8 cellular contexts compared by ENCODE assay signal in the genomic region with DNA sequence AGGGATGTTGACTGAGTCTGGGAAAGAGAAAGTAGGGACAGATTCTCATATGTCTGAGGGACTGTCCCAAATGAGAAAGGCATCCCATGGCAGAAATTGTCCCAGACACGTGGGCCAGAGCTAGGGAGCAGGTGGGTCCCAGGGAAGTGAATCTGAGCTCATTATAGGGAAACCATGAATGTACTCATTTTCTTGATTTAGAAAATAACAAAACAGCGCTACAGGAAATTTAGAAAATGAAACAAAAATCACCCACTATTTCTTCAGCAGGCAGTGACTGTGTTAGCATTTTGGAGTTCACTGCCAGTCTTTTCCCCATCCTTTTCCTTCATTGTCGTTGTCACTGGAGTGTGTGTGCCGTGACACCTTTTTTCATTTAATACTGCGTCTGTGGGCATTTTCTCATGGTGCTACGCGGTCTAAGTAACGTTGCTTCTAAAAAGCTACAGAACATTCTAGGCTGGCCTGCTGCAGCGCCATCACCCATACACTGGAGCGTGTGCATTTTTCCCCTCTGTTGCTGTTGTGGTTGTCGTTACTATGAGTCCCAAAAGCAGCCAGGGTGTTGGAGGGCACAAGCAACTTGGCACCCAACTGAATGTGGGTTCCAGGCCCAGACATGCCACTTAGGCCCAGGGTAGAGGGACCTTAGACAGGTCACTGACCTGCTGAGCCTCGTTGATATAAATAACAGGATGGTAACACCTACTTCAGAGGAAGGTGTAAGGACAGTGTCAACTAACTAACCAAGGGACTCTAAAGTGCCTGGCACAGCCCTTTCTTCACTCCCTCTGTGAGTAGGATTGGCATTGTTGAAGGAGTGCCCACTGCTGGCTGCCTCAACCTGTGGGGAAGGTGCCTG. TPM values are rescaled to one million over a fixed set of nuclear protein-coding genes. Genes with fewer than 3 reads are reported as not detected.
DNase-seq lines count a peak whose midpoint lies in the region; ATAC-seq, FAIRE-seq and TF ChIP-seq lines count a peak whose summit lies in the region.

No MANE protein-coding gene starts in this region.

- no peaks in the 10 kb centered on the region for H3K27me3 Mint-ChIP-seq in activated T-cell treated with anti-CD3 and anti-CD28 coated beads, Interleukin-2, amount 50 U/mL, for 4 hours (ENCODE audit: low read depth)
- no peaks in the 10 kb centered on the region for H3K27me3 Mint-ChIP-seq in type B pancreatic cell

- no peaks in the 10 kb centered on the region for H3K9me3 ChIP-seq in right lobe of liver

- peak overlapping the region in 1 of 3 donors; percentile 66 for H3K4me3 ChIP-seq in right lobe of liver

- H3K36me3 ChIP-seq in right lobe of liver, result no peaks in the 10 kb centered on the region

- H3K27me3 ChIP-seq in right lobe of liver, result no peaks in the 10 kb centered on the region

- H3K27ac Mint-ChIP-seq in activated naive CD4-positive, alpha-beta T cell treated with anti-CD3 and anti-CD28 coated beads, Interleukin-2, amount 50 U/mL, for 72 hours, result peak overlapping the region; percentile 94 to 99
- no peak overlapping the region for H3K27ac Mint-ChIP-seq in type B pancreatic cell

- DNase-seq in activated T-cell treated with anti-CD3 and anti-CD28 coated beads, Interleukin-2, amount 50 U/mL, for 4 hours, result no peak
- no peak for DNase-seq in activated T-cell treated with anti-CD3 and anti-CD28 coated beads, Interleukin-2, amount 50 U/mL, for 1 hour
- no peak for DNase-seq in activated naive CD4-positive, alpha-beta T cell treated with anti-CD3 and anti-CD28 coated beads, Interleukin-2, amount 50 U/mL, for 72 hours (ENCODE audit: low spot score in 2 of 2)
- DNase-seq in right lobe of liver, result no peak
- DNase-seq in type B pancreatic cell (ENCODE audit: extremely low spot score, unreplicated experiment), result no peak
- no peak for DNase-seq in 8988T
- no peak for DNase-seq in urothelium cell line (ENCODE audit: low spot score)

- TF ChIP-seq CTCF in right lobe of liver (IDR thresholded peaks at IDR 0.05) (no peak), type B pancreatic cell (conservative IDR thresholded peaks at IDR 0.05) (no peak)

- H3K27ac ChIP-seq in right lobe of liver, result peak overlapping the region; percentile 21 to 81 (median 55)

- peaks cover 74% of the 10 kb centered on the region for H3K4me1 Mint-ChIP-seq in activated T-cell treated with anti-CD3 and anti-CD28 coated beads, Interleukin-2, amount 50 U/mL, for 4 hours (ENCODE audit: low read depth)
- peaks cover 58% of the 10 kb centered on the region for H3K4me1 Mint-ChIP-seq in type B pancreatic cell (ENCODE audit: unreplicated experiment)

- FAIRE-seq in urothelium cell line (lab: Jason Lieb, UNC), result no peak

- no peak for TF ChIP-seq POLR2A in right lobe of liver (IDR thresholded peaks at IDR 0.05)

- H3K4me3 Mint-ChIP-seq in activated T-cell treated with anti-CD3 and anti-CD28 coated beads, Interleukin-2, amount 50 U/mL, for 4 hours, result peak overlapping the region; percentile 91
- peak overlapping the region; percentile 79 for H3K4me3 Mint-ChIP-seq in type B pancreatic cell

- H3K36me3 Mint-ChIP-seq in activated T-cell treated with anti-CD3 and anti-CD28 coated beads, Interleukin-2, amount 50 U/mL, for 4 hours (ENCODE audit: insufficient read depth), result peaks cover 11% of the 10 kb centered on the region
- peaks cover 50 to 79% of the 10 kb centered on the region in 2 donors for H3K36me3 Mint-ChIP-seq in activated naive CD4-positive, alpha-beta T cell treated with anti-CD3 and anti-CD28 coated beads, Interleukin-2, amount 50 U/mL, for 72 hours
- H3K36me3 Mint-ChIP-seq in type B pancreatic cell, result no peaks in the 10 kb centered on the region

- H3K4me1 ChIP-seq in right lobe of liver, result peaks cover 0 to 75% (median 44%) of the 10 kb centered on the region in 4 donors

- 46% methylated on average over 12 of the region's 12 CpGs for WGBS in right lobe of liver (ENCODE audit: insufficient coverage, low coverage, low lambda C conversion rate, missing lambda C conversion rate)

- H3K9me3 Mint-ChIP-seq in activated T-cell treated with anti-CD3 and anti-CD28 coated beads, Interleukin-2, amount 50 U/mL, for 4 hours, result no peaks in the 10 kb centered on the region
- H3K9me3 Mint-ChIP-seq in activated naive CD4-positive, alpha-beta T cell treated with anti-CD3 and anti-CD28 coated beads, Interleukin-2, amount 50 U/mL, for 72 hours, result no peaks in the 10 kb centered on the region
- H3K9me3 Mint-ChIP-seq in type B pancreatic cell, result no peaks in the 10 kb centered on the region

- intact Hi-C loops in right lobe of liver (cut with DNase I), result no loop called here

- ATAC-seq in activated T-cell treated with anti-CD3 and anti-CD28 coated beads, Interleukin-2, amount 50 U/mL, for 4 hours, result no peak
- ATAC-seq in activated naive CD4-positive, alpha-beta T cell treated with anti-CD3 and anti-CD28 coated beads, Interleukin-2, amount 50 U/mL, for 72 hours, result no peak
- ATAC-seq in right lobe of liver (no peak), GM21360 (IDR thresholded peaks at IDR 0.05; ENCODE audit: unreplicated experiment) (no peak)

RNA-seq across cellular contexts. Expression of gene CSK, which starts 3.2 kb away (rescaled TPM):
- total RNA-seq in activated T-cell treated with anti-CD3 and anti-CD28 coated beads, Interleukin-2, amount 50 U/mL, for 4 hours, result 100 to 1,000 TPM; 368 to 412 (median 397) TPM
- total RNA-seq in activated naive CD4-positive, alpha-beta T cell treated with anti-CD3 and anti-CD28 coated beads, Interleukin-2, amount 50 U/mL, for 72 hours, result 100 to 1,000 TPM; 231 to 297 TPM
- total RNA-seq in right lobe of liver (10 to 100 TPM; 22.2 to 50.9 (median 32.7) TPM), type B pancreatic cell (ENCODE audit: low replicate concordance) (77.4 and 102 TPM in 2 replicates)

RNA-seq across cellular contexts. Expression of gene LMAN1L, which starts 27.6 kb away (rescaled TPM):
- total RNA-seq in activated T-cell treated with anti-CD3 and anti-CD28 coated beads, Interleukin-2, amount 50 U/mL, for 4 hours, result under 1 TPM; 0.30 to 0.55 (median 0.40) TPM
- 1 to 10 TPM in 1 of 2 donors, under 1 TPM in 1; 0.27 to 1.1 TPM for total RNA-seq in activated naive CD4-positive, alpha-beta T cell treated with anti-CD3 and anti-CD28 coated beads, Interleukin-2, amount 50 U/mL, for 72 hours
- total RNA-seq in right lobe of liver (not detected), type B pancreatic cell (ENCODE audit: low replicate concordance) (not detected in 2 replicates)

RNA-seq across cellular contexts. Expression of gene CYP1A2, which starts 36.4 kb away (rescaled TPM):
- under 1 TPM in 1 of 3 donors, not detected in 2; 0.08 TPM for total RNA-seq in activated T-cell treated with anti-CD3 and anti-CD28 coated beads, Interleukin-2, amount 50 U/mL, for 4 hours
- total RNA-seq in activated naive CD4-positive, alpha-beta T cell treated with anti-CD3 and anti-CD28 coated beads, Interleukin-2, amount 50 U/mL, for 72 hours, result not detected
- 100 to 1,000 TPM in 2 of 6 experiments, 10 to 100 TPM in 2, 1 to 10 TPM in 1, under 1 TPM in 1; 0.81 to 235 (median 65.0) TPM for total RNA-seq in right lobe of liver
- total RNA-seq in type B pancreatic cell (ENCODE audit: low replicate concordance), result 1.6 TPM in 1 of 2 replicates, not detected in the other

RNA-seq across cellular contexts. Expression of gene CPLX3, which starts 41.3 kb away (rescaled TPM):
- total RNA-seq in activated T-cell treated with anti-CD3 and anti-CD28 coated beads, Interleukin-2, amount 50 U/mL, for 4 hours, result under 1 TPM in 2 of 3 donors, not detected in 1; 0.23 to 0.32 TPM
- total RNA-seq in activated naive CD4-positive, alpha-beta T cell treated with anti-CD3 and anti-CD28 coated beads, Interleukin-2, amount 50 U/mL, for 72 hours, result under 1 TPM in 1 of 2 donors, not detected in 1; 0.25 TPM
- total RNA-seq in right lobe of liver (not detected), type B pancreatic cell (ENCODE audit: low replicate concordance) (not detected in 2 replicates)

RNA-seq across cellular contexts. Expression of gene ULK3, which starts 57.9 kb away (rescaled TPM):
- total RNA-seq in activated T-cell treated with anti-CD3 and anti-CD28 coated beads, Interleukin-2, amount 50 U/mL, for 4 hours, result 10 to 100 TPM; 52.8 to 64.7 (median 64.0) TPM
- total RNA-seq in activated naive CD4-positive, alpha-beta T cell treated with anti-CD3 and anti-CD28 coated beads, Interleukin-2, amount 50 U/mL, for 72 hours, result 10 to 100 TPM; 37.6 to 50.3 TPM
- total RNA-seq in right lobe of liver (10 to 100 TPM; 19.7 to 25.1 (median 22.1) TPM), type B pancreatic cell (ENCODE audit: low replicate concordance) (44.9 and 46.4 TPM in 2 replicates)
